ENCODE assay signal across 8 cellular contexts in the genomic region with DNA sequence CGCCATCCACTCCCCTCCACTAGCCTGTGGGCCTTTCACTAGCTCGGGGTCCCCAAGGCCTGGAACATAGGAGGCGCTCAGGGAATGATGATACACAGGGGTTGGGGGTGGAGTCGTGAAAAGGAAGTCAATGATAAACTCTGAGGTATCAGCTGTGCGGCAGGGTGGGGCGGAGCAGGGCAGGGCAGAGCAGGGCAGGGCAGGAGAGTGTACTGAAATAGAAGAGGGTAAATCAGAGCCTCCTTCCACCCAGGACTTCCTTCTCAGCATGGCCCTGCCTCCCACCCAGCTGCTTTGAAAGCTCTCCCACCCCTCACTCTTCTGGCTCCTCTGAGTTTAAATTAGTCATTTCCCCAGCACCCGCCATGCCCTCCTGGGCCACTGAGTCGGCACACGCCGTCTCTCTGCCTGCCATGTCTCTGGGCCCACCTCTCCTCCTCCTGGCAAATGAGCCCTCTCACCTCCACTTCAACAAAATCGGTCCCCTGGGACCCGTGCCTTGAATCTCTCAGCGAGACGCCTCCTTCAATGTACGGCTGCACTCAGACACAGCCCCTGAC. TPM values are rescaled to one million over a fixed set of nuclear protein-coding genes. Genes with fewer than 3 reads are reported as not detected.
DNase-seq lines count a peak whose midpoint lies in the region; ATAC-seq and TF ChIP-seq lines count a peak whose summit lies in the region.

No MANE protein-coding gene starts in this region.

- ATAC-seq in GM19023 (IDR thresholded peaks at IDR 0.05; ENCODE audit: unreplicated experiment) (peak; percentile 66), HG03460 (IDR thresholded peaks at IDR 0.05; ENCODE audit: unreplicated experiment) (peak; percentile 70), sciatic nerve (peak; percentile 75)

- no peaks in the 10 kb centered on the region for H3K27me3 ChIP-seq in HAP-1 (ENCODE audit: low read depth)

- no peak for TF ChIP-seq POLR2A in erythroblast (IDR thresholded peaks at IDR 0.05; ENCODE audit: low read length)

- no peaks in the 10 kb centered on the region for H3K9me3 ChIP-seq in HAP-1

- peaks cover under 1% of the 10 kb centered on the region; the same call in 1 of the 2 replicates for H3K4me1 ChIP-seq in HAP-1

- peaks cover 5% of the 10 kb centered on the region for H3K36me3 ChIP-seq in HAP-1 (replicated peaks)

- H3K4me3 ChIP-seq in HAP-1 = no peak overlapping the region

- intact Hi-C loops in sciatic nerve (cut with DNase I) = no loop called here

- in situ Hi-C loops in HAP-1 (cut with MboI; ENCODE audit: low sequenced_read_pairs) = no loop called here

- DNase-seq in activated CD4-positive, alpha-beta T cell treated with anti-CD3 and anti-CD28 coated beads, Interleukin-2, amount 50 U/mL, for 4 hours = peak; percentile 65 to 70
- DNase-seq in erythroblast (lab: John Stamatoyannopoulos, UW) = peak; percentile 62 to 63
- DNase-seq in sciatic nerve (ENCODE audit: low spot score) = no peak
- no peak for DNase-seq in NCI-H2196 (lab: John Stamatoyannopoulos, UW; ENCODE audit: unreplicated experiment)
- DNase-seq in HAP-1 (ENCODE audit: low spot score in 2 of 2) = no peak
- DNase-seq in occipital lobe (lab: John Stamatoyannopoulos, UW) = no peak

RNA-seq across cellular contexts. Expression of a gene that starts 16.9 kb away (rescaled TPM):
- total RNA-seq in sciatic nerve = 198 TPM
- total RNA-seq in occipital lobe = 38.4 TPM

Comparison
In these comparisons a context has a peak if more than half of its experiments do, and no peak if none do; other contexts are left out.
1. DNase-seq: peak in activated CD4-positive, alpha-beta T cell treated with anti-CD3 and anti-CD28 coated beads, Interleukin-2, amount 50 U/mL, for 4 hours (2 of 2) and erythroblast (2 of 2); none in sciatic nerve (single experiment), NCI-H2196 (single experiment), HAP-1 (0 of 2) and occipital lobe (single experiment).
2. Peak in every context shown above with its lines, with median percentiles within 50 percentile points of each other: ATAC-seq.